In the genomic region with DNA sequence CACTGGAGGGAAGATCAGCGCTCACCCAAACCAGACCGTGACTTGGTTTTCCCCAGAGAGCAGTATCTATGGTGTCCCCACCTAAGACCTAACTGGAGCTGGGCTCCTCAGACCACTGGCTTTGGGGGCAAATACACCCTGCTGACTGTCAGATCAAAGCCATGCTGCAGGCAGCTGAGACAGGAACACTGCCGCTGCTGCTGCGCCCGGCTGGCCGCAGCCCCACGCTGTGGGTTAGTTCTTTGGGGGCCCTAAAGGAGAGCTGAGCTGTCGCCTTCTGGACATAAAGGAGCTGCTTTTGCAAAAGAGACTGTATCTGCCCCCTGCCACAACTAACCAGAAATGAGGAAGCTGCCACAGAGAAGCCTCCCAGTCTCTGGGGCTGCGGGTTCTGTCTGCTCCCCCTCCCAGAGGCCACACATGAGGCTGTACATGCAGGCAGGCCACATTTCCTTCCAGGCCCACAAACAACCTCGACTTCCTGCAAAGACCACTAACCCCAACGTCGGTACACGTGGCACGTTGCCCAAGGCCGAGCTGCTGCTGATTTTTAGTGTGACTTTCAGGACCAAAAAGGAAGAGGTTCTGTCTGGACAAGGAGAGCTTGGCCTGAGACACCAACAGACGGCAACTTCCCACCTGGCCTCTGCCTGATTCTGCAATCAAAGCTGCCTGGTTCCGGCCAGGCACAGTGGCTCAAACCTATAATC, we compare ENCODE assay signal across 8 cellular contexts. TPM values are rescaled to one million over a fixed set of nuclear protein-coding genes. Genes with fewer than 3 reads are reported as not detected.
A peak's percentile ranks its signal among the peaks of the same experiment; 100 is the strongest.
DNase-seq lines count a peak whose midpoint lies in the region; ATAC-seq and TF ChIP-seq lines count a peak whose summit lies in the region.

No MANE protein-coding gene starts in this region.

- DNase-seq in CD4-positive, alpha-beta T cell, result peak in 8 of 10 experiments; percentile 24 to 54 (median 46)
- DNase-seq in NB4 (ENCODE audit: low read depth), result peak; percentile 98
- peak; percentile 61 for DNase-seq in activated effector memory CD4-positive, alpha-beta T cell treated with Interleukin-2 at 50 U/mL for 16 hours
- peak; percentile 46 to 63 for DNase-seq in hippocampal formation (lab: John Stamatoyannopoulos, UW)
- DNase-seq in stimulated activated CD8-positive, alpha-beta memory T cell treated with anti-CD3 and anti-CD28 coated beads, Interleukin-4, amount 100 ng/mL, for 48 hours, result peak; percentile 77
- DNase-seq in mesothelial cell of epicardium (ENCODE audit: low spot score in 2 of 2, unreplicated experiment in 2 of 2), result no peak
- DNase-seq in NCI-H345 (lab: John Stamatoyannopoulos, UW), result no peak

- TF ChIP-seq CTCF in CD4-positive, alpha-beta T cell (IDR thresholded peaks at IDR 0.05), result no peak
- TF ChIP-seq CTCF in NB4 (IDR thresholded peaks at IDR 0.05; ENCODE audit: low read depth, low read length), result no peak
- no peak for TF ChIP-seq CTCF in mesothelial cell of epicardium (IDR thresholded peaks at IDR 0.05; ENCODE audit: unreplicated experiment)

- H3K27ac Mint-ChIP-seq in CD4-positive, alpha-beta T cell, result peak overlapping the region; percentile 27
- H3K27ac Mint-ChIP-seq in mesothelial cell of epicardium, result no peak overlapping the region

- no peaks in the 10 kb centered on the region for H3K9me3 Mint-ChIP-seq in CD4-positive, alpha-beta T cell
- H3K9me3 Mint-ChIP-seq in mesothelial cell of epicardium, result no peaks in the 10 kb centered on the region

- intact Hi-C loops in CD4-positive, alpha-beta T cell (cut with DNase I, micrococcal nuclease), result no loop called here

- H3K27me3 Mint-ChIP-seq in CD4-positive, alpha-beta T cell, result no peaks in the 10 kb centered on the region
- peaks cover 3% of the 10 kb centered on the region for H3K27me3 Mint-ChIP-seq in mesothelial cell of epicardium (ENCODE audit: low read depth)

- H3K9me3 ChIP-seq in CD4-positive, alpha-beta T cell (ENCODE audit: control insufficient read depth, low read length), result no peaks in the 10 kb centered on the region

- peak; percentile 60 for ATAC-seq in CD4-positive, alpha-beta T cell (ENCODE audit: poor library complexity)
- peak; percentile 52 for ATAC-seq in GM21367 (IDR thresholded peaks at IDR 0.05; ENCODE audit: unreplicated experiment)

- peak overlapping the region; percentile 4 for H3K27ac ChIP-seq in CD4-positive, alpha-beta T cell (ENCODE audit: low read depth, low read length)

- H3K4me1 Mint-ChIP-seq in CD4-positive, alpha-beta T cell (ENCODE audit: low read depth), result peaks cover 28% of the 10 kb centered on the region
- peaks cover 4% of the 10 kb centered on the region for H3K4me1 Mint-ChIP-seq in mesothelial cell of epicardium

- H3K4me3 Mint-ChIP-seq in CD4-positive, alpha-beta T cell, result peak overlapping the region; percentile 15
- H3K4me3 Mint-ChIP-seq in mesothelial cell of epicardium, result no peak overlapping the region

- CTCF ChIA-PET in CD4-positive, alpha-beta T cell (lab: Charles Lee), result interaction anchor here (2.9 kb wide), 1 partner anchor 10 kb away, joined by 9 read pairs; no protein-coding TSS in a partner anchor

- no peak for TF ChIP-seq POLR2A in NB4 (IDR thresholded peaks at IDR 0.05; ENCODE audit: extremely low read depth, insufficient read length)

- no peaks in the 10 kb centered on the region for H3K36me3 Mint-ChIP-seq in CD4-positive, alpha-beta T cell (ENCODE audit: low read depth)
- no peaks in the 10 kb centered on the region for H3K36me3 Mint-ChIP-seq in mesothelial cell of epicardium

- peak overlapping the region; percentile 40 for H3K4me3 ChIP-seq in NB4 (ENCODE audit: low read depth, low read length)

- POLR2A ChIA-PET in CD4-positive, alpha-beta T cell (lab: Charles Lee), result interaction anchor here (0.6 kb wide), 1 partner anchor 60 kb away, joined by 3 read pairs; no protein-coding TSS in a partner anchor

- H3K27me3 ChIP-seq in CD4-positive, alpha-beta T cell (ENCODE audit: control insufficient read depth, insufficient read depth, low read length), result no peaks in the 10 kb centered on the region

RNA-seq across cellular contexts. Expression of a gene that starts 18.2 kb away (rescaled TPM):
- 10 to 100 TPM; 72.4 to 74.8 TPM for total RNA-seq in CD4-positive, alpha-beta T cell
- total RNA-seq in mesothelial cell of epicardium, result 63.9 to 70.1 TPM (median 69.3 TPM) in 3 replicates

Comparison
In these comparisons a context has a peak if more than half of its experiments do, and no peak if none do; other contexts are left out.
1. DNase-seq: peak in CD4-positive, alpha-beta T cell (8 of 10), NB4 (single experiment), activated effector memory CD4-positive, alpha-beta T cell treated with Interleukin-2 at 50 U/mL for 16 hours (single experiment), hippocampal formation (2 of 2) and stimulated activated CD8-positive, alpha-beta memory T cell treated with anti-CD3 and anti-CD28 coated beads, Interleukin-4, amount 100 ng/mL, for 48 hours (single experiment); none in mesothelial cell of epicardium (0 of 2) and NCI-H345 (single experiment).